20 cellular contexts compared by ENCODE assay signal in genomic region chr3:189789432-189789831, GRCh38.
DNase-seq lines count a peak whose midpoint lies in the region; ATAC-seq and TF ChIP-seq lines count a peak whose summit lies in the region.
"Had no signal": no experiment of that assay in that cellular context is flagged by ENCODE, and none has a peak within 500 bp of the region (broad histone marks: within the 10 kb centered on the region; RNA-seq: fewer than 3 reads in every experiment).

No MANE protein-coding gene starts in this region.

- H3K9me3 Mint-ChIP-seq in nephron, result no peaks in the 10 kb centered on the region
- H3K9me3 Mint-ChIP-seq: CD8-positive, alpha-beta T cell had no signal

- H3K36me3 Mint-ChIP-seq in nephron (ENCODE audit: low read depth), result no peaks in the 10 kb centered on the region
- H3K36me3 Mint-ChIP-seq: CD8-positive, alpha-beta T cell had no signal

- no peaks in the 10 kb centered on the region for H3K27me3 ChIP-seq in RWPE2 (ENCODE audit: insufficient read depth, poor library complexity, severe bottlenecking)
- H3K27me3 ChIP-seq: BLaER1, SJSA1 had no signal

- peak overlapping the region; percentile 86 for H3K27ac ChIP-seq in RWPE2 (ENCODE audit: poor library complexity, severe bottlenecking)
- H3K27ac ChIP-seq in urinary bladder (ENCODE audit: low read depth), result no peak overlapping the region
- H3K27ac ChIP-seq: A549, BLaER1, KMS-11, SJSA1 had no signal

- peaks cover 27% of the 10 kb centered on the region for H3K4me1 ChIP-seq in RWPE2 (ENCODE audit: insufficient read depth, poor library complexity, severe bottlenecking)
- H3K4me1 ChIP-seq in urinary bladder (ENCODE audit: insufficient read depth), result no peaks in the 10 kb centered on the region
- H3K4me1 ChIP-seq: A549, BLaER1 had no signal

- H3K36me3 ChIP-seq in RWPE2 (ENCODE audit: low read depth) (peaks cover 13% of the 10 kb centered on the region), urinary bladder (ENCODE audit: insufficient read depth) (no peaks in the 10 kb centered on the region)
- H3K36me3 ChIP-seq: BLaER1, SJSA1 had no signal

- H3K4me3 Mint-ChIP-seq in nephron, result peak overlapping the region in 2 of 3 experiments; percentile 10 to 27
- H3K4me3 Mint-ChIP-seq: CD8-positive, alpha-beta T cell had no signal

- DNase-seq in RWPE2 (ENCODE audit: low spot score) (no peak), epithelial cell of esophagus (ENCODE audit: low read depth) (peak; percentile 92)
- no peak for DNase-seq in stimulated activated naive CD8-positive, alpha-beta T cell treated with anti-CD3 and anti-CD28 coated beads, Interleukin-15, Interleukin-2, amounts not matched to agents 100 U/mL and 50 U/mL, for 24 hours
- DNase-seq: CD8-positive, alpha-beta T cell; DMS53; EL; NCI-H1417; NCI-H187; NCI-H2107; NCI-H510A; NCI-H82 had no signal

- peaks cover 5% of the 10 kb centered on the region for H3K4me1 Mint-ChIP-seq in nephron

- H3K4me3 ChIP-seq in RWPE2 (ENCODE audit: severe bottlenecking) (peak overlapping the region; percentile 46), epithelial cell of esophagus (ENCODE audit: low read length) (peak overlapping the region; percentile 95), urinary bladder (ENCODE audit: low read depth, low read length) (peak overlapping the region; percentile 4)
- H3K4me3 ChIP-seq: A549, BLaER1, GM12878, SJSA1 had no signal

- peak; percentile 85 for ATAC-seq in RWPE2 (ENCODE audit: low read depth)
- no peak for ATAC-seq in GM19395 (IDR thresholded peaks at IDR 0.05; ENCODE audit: unreplicated experiment)
- no peak for ATAC-seq in stimulated activated naive CD8-positive, alpha-beta T cell treated with anti-CD3 and anti-CD28 coated beads, Interleukin-15, Interleukin-2, amounts not matched to agents 100 U/mL and 50 U/mL, for 24 hours
- ATAC-seq in HG02885 (IDR thresholded peaks at IDR 0.05; ENCODE audit: poor library complexity, unreplicated experiment), result no peak
- ATAC-seq: A549; CD8-positive, alpha-beta T cell; GM12878 had no signal

- H3K27ac Mint-ChIP-seq in nephron, result peak overlapping the region in 1 of 3 experiments; percentile 42
- H3K27ac Mint-ChIP-seq: CD8-positive, alpha-beta T cell had no signal

- 83% methylated on average over 2 of the region's 2 CpGs for WGBS in urinary bladder

- TF ChIP-seq CTCF in RWPE2 (IDR thresholded peaks at IDR 0.05; ENCODE audit: poor library complexity, severe bottlenecking) (no peak), epithelial cell of esophagus (IDR thresholded peaks at IDR 0.05; ENCODE audit: insufficient read depth, low read depth, low read length, missing control alignments) (no peak), nephron (IDR thresholded peaks at IDR 0.05; ENCODE audit: unreplicated experiment in 3 of 3) (no peak)

- no peaks in the 10 kb centered on the region for H3K27me3 Mint-ChIP-seq in nephron (ENCODE audit: low read depth)

- H3K9me3 ChIP-seq in RWPE2 (ENCODE audit: severe bottlenecking), result no peaks in the 10 kb centered on the region
- H3K9me3 ChIP-seq: A549, BLaER1, SJSA1 had no signal

Comparison
In these comparisons a context has a peak if more than half of its experiments do, and no peak if none do; other contexts are left out.
1. H3K4me3 ChIP-seq: peak in every context shown above with its lines; median percentile 95 in epithelial cell of esophagus; 46 in RWPE2; 4 in urinary bladder.